20 cellular contexts compared by ENCODE assay signal in genomic region chr9:87389936-87390335, GRCh38.
DNase-seq lines count a peak whose midpoint lies in the region; TF ChIP-seq lines count a peak whose summit lies in the region.
"Had no signal": no experiment of that assay in that cellular context is flagged by ENCODE, and none has a peak within 500 bp of the region (broad histone marks: within the 10 kb centered on the region; RNA-seq: fewer than 3 reads in every experiment).

No MANE protein-coding gene starts in this region.

- no peak overlapping the region for H2AK5ac ChIP-seq in neuronal stem cell (ENCODE audit: low read depth, low read length)

- H3K27me3 ChIP-seq in stomach: no peaks in the 10 kb centered on the region
- H3K27me3 ChIP-seq in neuronal stem cell (ENCODE audit: control insufficient read depth in 3 of 3, insufficient read depth in 3 of 3, low read depth in 1 of 3, low read length in 3 of 3): no peaks in the 10 kb centered on the region
- H3K27me3 ChIP-seq: BLaER1 treated with 17β-estradiol and CSF1 and Interleukin-3, amounts not matched to agents 10 nM and 100 nM had no signal

- H2BK15ac ChIP-seq in neuronal stem cell (ENCODE audit: low read length): no peak overlapping the region

- H2BK12ac ChIP-seq in neuronal stem cell (ENCODE audit: low read length): no peak overlapping the region

- no peak overlapping the region for H2BK5ac ChIP-seq in neuronal stem cell (ENCODE audit: low read length)

- no peak overlapping the region for H4K8ac ChIP-seq in neuronal stem cell (ENCODE audit: low read depth, low read length)

- H3K23ac ChIP-seq in neuronal stem cell (ENCODE audit: low read depth, low read length, poor library complexity): no peak overlapping the region

- H3K4me3 ChIP-seq in cardiac fibroblast (replicated peaks in 1 of 2; ENCODE audit: low read depth in 2 of 2, low read length in 2 of 2) (no peak overlapping the region), stomach (no peak overlapping the region), neuronal stem cell (ENCODE audit: low read length in 2 of 2) (no peak overlapping the region), lower leg skin (ENCODE audit: low read depth, poor library complexity, severe bottlenecking) (no peak overlapping the region)
- H3K4me3 ChIP-seq: BLaER1 treated with 17β-estradiol and CSF1 and Interleukin-3, amounts not matched to agents 10 nM and 100 nM; HAP-1 had no signal

- H3K4ac ChIP-seq in neuronal stem cell (ENCODE audit: low read length): no peak overlapping the region

- no peak for TF ChIP-seq POLR2A in stomach (IDR thresholded peaks at IDR 0.05)
- no peak for TF ChIP-seq POLR2A in lower leg skin (IDR thresholded peaks at IDR 0.05)

- H3K36me3 ChIP-seq in stomach: no peaks in the 10 kb centered on the region
- H3K36me3 ChIP-seq in neuronal stem cell (replicated peaks in 1 of 2; ENCODE audit: control insufficient read depth in 2 of 2, insufficient read depth in 2 of 2, low read length in 2 of 2): no peaks in the 10 kb centered on the region
- H3K36me3 ChIP-seq: BLaER1 treated with 17β-estradiol and CSF1 and Interleukin-3, amounts not matched to agents 10 nM and 100 nM; HAP-1 had no signal

- no peak overlapping the region for H3K9ac ChIP-seq in neuronal stem cell (ENCODE audit: low read depth, low read length, poor library complexity)
- H3K9ac ChIP-seq: BLaER1 treated with 17β-estradiol and CSF1 and Interleukin-3, amounts not matched to agents 10 nM and 100 nM; SK-N-SH had no signal

- TF ChIP-seq EP300 in stomach (IDR thresholded peaks at IDR 0.05): no peak

- WGBS in stomach, 5 donors: 78 to 89% (median 87%) methylated on average over 3 of the region's 3 CpGs
- no CpG with 5 or more reads among the region's 3 CpGs for WGBS in neuronal stem cell (ENCODE audit: extremely low coverage in 2 of 2, insufficient read length in 2 of 2, insufficient replicate concordance in 1 of 2), 2 donors
- 83 to 86% methylated on average over 3 of the region's 3 CpGs for WGBS in lower leg skin, 2 donors

- intact Hi-C loops in stomach (cut with DNase I; ENCODE audit: low total_unique reads): no loop called here
- intact Hi-C loops in lower leg skin (cut with DNase I; ENCODE audit: low total_unique reads): no loop called here

- no peak overlapping the region for H3K4me2 ChIP-seq in neuronal stem cell (ENCODE audit: insufficient read depth, low read length, poor library complexity, severe bottlenecking)
- H3K4me2 ChIP-seq: BLaER1 treated with 17β-estradiol and CSF1 and Interleukin-3, amounts not matched to agents 10 nM and 100 nM; SK-N-SH had no signal

- H3K14ac ChIP-seq in neuronal stem cell (ENCODE audit: low read length): no peak overlapping the region

- H3K9me3 ChIP-seq in stomach: peaks cover 0 to 6% (median 0%) of the 10 kb centered on the region in 4 donors
- no peaks in the 10 kb centered on the region for H3K9me3 ChIP-seq in neuronal stem cell (replicated peaks in 1 of 2; ENCODE audit: control insufficient read depth in 2 of 2, insufficient read depth in 1 of 2, low read depth in 1 of 2, low read length in 2 of 2)
- H3K9me3 ChIP-seq: HAP-1, SK-N-SH had no signal

- no peak overlapping the region for H4K91ac ChIP-seq in neuronal stem cell (ENCODE audit: low read depth, low read length, poor library complexity)

- no peak overlapping the region for H3K27ac ChIP-seq in stomach
- H3K27ac ChIP-seq in neuronal stem cell (replicated peaks; ENCODE audit: low read length): no peak overlapping the region
- H3K27ac ChIP-seq: BLaER1 treated with 17β-estradiol and CSF1 and Interleukin-3, amounts not matched to agents 10 nM and 100 nM had no signal

- H2AFZ ChIP-seq in neuronal stem cell (ENCODE audit: low read length): no peak overlapping the region

- H3K18ac ChIP-seq in neuronal stem cell (ENCODE audit: low read length): no peak overlapping the region

- TF ChIP-seq CTCF in cardiac fibroblast (IDR thresholded peaks at IDR 0.05; ENCODE audit: low read depth, low read length) (no peak), stomach (IDR thresholded peaks at IDR 0.05) (no peak), lower leg skin (IDR thresholded peaks at IDR 0.05) (no peak)

- H3K79me1 ChIP-seq in neuronal stem cell (ENCODE audit: low read depth, low read length): no peaks in the 10 kb centered on the region

- no peak overlapping the region for H2BK120ac ChIP-seq in neuronal stem cell (ENCODE audit: low read depth, low read length)

- peaks cover 0 to 4% (median 0%) of the 10 kb centered on the region in 4 donors for H3K4me1 ChIP-seq in stomach
- H3K4me1 ChIP-seq in neuronal stem cell (ENCODE audit: control insufficient read depth in 2 of 2, insufficient read depth in 1 of 2, low read depth in 1 of 2, low read length in 2 of 2): no peaks in the 10 kb centered on the region
- H3K4me1 ChIP-seq: BLaER1 treated with 17β-estradiol and CSF1 and Interleukin-3, amounts not matched to agents 10 nM and 100 nM; HAP-1 had no signal

- DNase-seq in Daoy (ENCODE audit: low read depth) (peak; percentile 34), M059J (ENCODE audit: low read depth) (peak; percentile 85), cardiac fibroblast (ENCODE audit: low read depth in 2 of 2) (peak; percentile 1 to 11), kidney tubule cell (ENCODE audit: low spot score) (peak; percentile 92), stomach (no peak), neuronal stem cell (ENCODE audit: low spot score) (no peak), AG20443 (ENCODE audit: low spot score) (no peak), lower leg skin (ENCODE audit: low spot score in 2 of 2) (no peak)
- DNase-seq: CD8-positive, alpha-beta T cell; Karpas-422; MM.1S; NCI-H1092 treated with DMSO at 0.1 percent for 48 hours; NCI-H146; NCI-H2081; NCI-H510A treated with DMSO at 0.1 percent for 48 hours; NCI-H774; SHP77; SK-N-SH had no signal

Comparison
In these comparisons a context has a peak if more than half of its experiments do, and no peak if none do; other contexts are left out.
1. DNase-seq: peak in Daoy (single experiment), M059J (single experiment), cardiac fibroblast (2 of 2) and kidney tubule cell (single experiment); none in stomach (single experiment), neuronal stem cell (single experiment), AG20443 (single experiment) and lower leg skin (0 of 2).